Comparison of ENCODE assay signal across 8 cellular contexts in the genomic region with DNA sequence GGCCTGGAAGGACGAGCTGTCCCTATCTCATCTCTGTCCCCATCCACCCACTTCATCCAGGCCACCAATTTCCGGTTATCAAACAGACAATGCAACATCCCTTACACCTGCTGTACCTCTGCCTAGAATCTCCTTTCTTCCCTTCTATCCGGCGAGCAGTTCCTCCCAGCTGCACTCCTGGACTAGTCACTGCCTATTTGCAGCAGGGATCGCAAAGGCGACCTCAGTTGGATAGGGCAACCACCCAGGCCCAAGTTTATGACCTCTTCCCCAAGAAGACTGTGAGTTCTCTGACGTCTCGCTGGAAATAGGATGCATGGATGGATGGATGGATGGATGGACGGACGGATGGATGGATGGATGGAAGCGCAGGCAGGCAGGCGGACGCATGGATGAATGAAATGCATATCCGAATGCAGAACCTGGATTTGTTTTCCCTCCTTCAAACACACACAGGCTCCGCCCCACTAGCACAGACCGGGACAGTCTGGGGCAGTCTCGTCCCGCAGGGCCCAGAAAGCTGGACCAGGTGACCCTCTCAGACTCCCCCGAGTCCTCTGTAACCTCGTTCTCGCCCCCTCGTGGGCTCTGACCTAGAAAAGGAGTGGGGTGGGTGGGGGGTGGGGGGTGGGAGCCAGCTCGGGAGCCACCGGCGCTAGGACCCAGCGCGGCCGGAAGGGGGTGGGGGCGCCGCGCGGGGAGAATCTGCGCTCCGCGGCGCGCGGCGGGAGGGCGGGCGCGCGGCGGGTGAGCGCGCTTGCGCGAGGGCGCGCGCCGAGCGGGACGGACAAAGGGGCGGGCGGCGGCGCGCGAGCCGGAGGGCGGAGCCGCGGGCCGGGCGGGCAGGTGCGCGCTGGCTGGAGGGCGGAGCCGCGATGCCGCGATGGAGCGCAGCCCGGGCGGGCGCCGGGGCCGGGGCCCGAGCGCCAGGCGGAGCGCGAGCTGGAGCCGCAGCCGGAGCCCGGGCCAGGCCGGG. TPM values are rescaled to one million over a fixed set of nuclear protein-coding genes. Genes with fewer than 3 reads are reported as not detected.
DNase-seq lines count a peak whose midpoint lies in the region; ATAC-seq, FAIRE-seq and TF ChIP-seq lines count a peak whose summit lies in the region.

TSS of gene SBK1 (plus strand) at position 875 of the 976 bp plus-strand sequence. CDS start 24,867 bp downstream, outside the sequence.

- no peaks in the 10 kb centered on the region for H3K9me1 ChIP-seq in endothelial cell of umbilical vein (replicated peaks; ENCODE audit: control insufficient read depth, extremely low read depth, insufficient read depth, low read length)

- H3K4me1 ChIP-seq in NT2/D1 (ENCODE audit: insufficient read depth, insufficient read length), result peaks cover 11% of the 10 kb centered on the region
- H3K4me1 ChIP-seq in endothelial cell of umbilical vein (ENCODE audit: control insufficient read depth, extremely low read depth, insufficient read depth, low read length), result peaks cover 5% of the 10 kb centered on the region

- H3K9me3 ChIP-seq in NT2/D1 (ENCODE audit: insufficient read depth, low read length), result no peaks in the 10 kb centered on the region
- H3K9me3 ChIP-seq in endothelial cell of umbilical vein (replicated peaks; ENCODE audit: control insufficient read depth, insufficient read depth, low read length), result no peaks in the 10 kb centered on the region

- ATAC-seq in GM19463 (IDR thresholded peaks at IDR 0.05; ENCODE audit: unreplicated experiment), result peak; percentile 80

- H3K79me2 ChIP-seq in endothelial cell of umbilical vein (ENCODE audit: control insufficient read depth, insufficient read depth, low read length), result no peaks in the 10 kb centered on the region

- FAIRE-seq in HTR-8/SVneo (lab: Jason Lieb, UNC), result peak; percentile 68
- peak; percentile 78 for FAIRE-seq in endothelial cell of umbilical vein (lab: Jason Lieb, UNC)

- TF ChIP-seq POLR2A in endothelial cell of umbilical vein (IDR thresholded peaks at IDR 0.05; ENCODE audit: low read depth, low read length), result no peak

- no TSS peak for BruUV-seq in endothelial cell of umbilical vein (replicated peaks; lab: Mats Ljungman, UMichigan)

- peak; percentile 86 for DNase-seq in HTR-8/SVneo (ENCODE audit: insufficient read length, low spot score)
- DNase-seq in NT2/D1 (ENCODE audit: low read depth, low spot score), result no peak
- peak; percentile 83 for DNase-seq in activated CD8-positive, alpha-beta memory T cell treated with anti-CD3 and anti-CD28 coated beads, Interleukin-2, amount 50 U/mL, for 4 hours
- peak; percentile 35 for DNase-seq in endothelial cell of umbilical vein (ENCODE audit: low read depth, low spot score)
- DNase-seq in mucosa of gallbladder (ENCODE audit: low spot score), result peak; percentile 66
- DNase-seq in stimulated activated CD8-positive, alpha-beta memory T cell treated with anti-CD3 and anti-CD28 coated beads, Interleukin-4, amount 100 ng/mL, for 24 hours (ENCODE audit: low read depth), result peak; percentile 78

- intact Hi-C loops in endothelial cell of umbilical vein (cut with micrococcal nuclease), result no loop called here

- H3K4me2 ChIP-seq in endothelial cell of umbilical vein (ENCODE audit: insufficient read depth, low read length), result peak within 1 kb of the TSS; percentile 47

- H2AFZ ChIP-seq in endothelial cell of umbilical vein (ENCODE audit: low read depth, low read length), result peak within 1 kb of the TSS; percentile 81

- dilution Hi-C loops in endothelial cell of umbilical vein (cut with MboI; ENCODE audit: extremely low pct_ligation_motif_present, low sequenced_read_pairs), result no loop called here

- CTCF ChIA-PET in endothelial cell of umbilical vein (lab: Charles Lee), result interaction anchor here (0.7 to 1.3 kb wide), 3 partner anchors 11 to 25 kb away, joined by 3 read pairs; no protein-coding TSS in a partner anchor

- H3K4me3 ChIP-seq in NT2/D1 (ENCODE audit: insufficient read length, low read depth) (peak within 1 kb of the TSS; percentile 79), endothelial cell of umbilical vein (replicated peaks in 1 of 3; ENCODE audit: insufficient read depth in 1 of 3, low read depth in 1 of 3, low read length in 3 of 3) (peak within 1 kb of the TSS in 2 of 3 experiments; percentile 42 to 45)

- no peaks in the 10 kb centered on the region for H3K27me3 ChIP-seq in NT2/D1 (ENCODE audit: insufficient read depth, insufficient read length)
- H3K27me3 ChIP-seq in endothelial cell of umbilical vein (ENCODE audit: control insufficient read depth in 2 of 2, insufficient read depth in 2 of 2, low read length in 2 of 2), result peaks cover 12 to 22% of the 10 kb centered on the region in 2 experiments

- H3K27ac ChIP-seq in C4-2B (peak within 1 kb of the TSS; percentile 84), endothelial cell of umbilical vein (ENCODE audit: insufficient read depth, low read depth, low read length) (no peak within 1 kb of the TSS)

- POLR2A ChIA-PET in endothelial cell of umbilical vein (lab: Charles Lee), result no interaction called here

- no peak for TF ChIP-seq CTCF in C4-2B (conservative IDR thresholded peaks at IDR 0.05)
- no peak for TF ChIP-seq CTCF in endothelial cell of umbilical vein (IDR thresholded peaks at IDR 0.05; ENCODE audit: extremely low read depth in 1 of 2, insufficient read depth in 1 of 2, low read depth in 1 of 2, low read length in 2 of 2)

- no peaks in the 10 kb centered on the region for H4K20me1 ChIP-seq in endothelial cell of umbilical vein (replicated peaks; ENCODE audit: control insufficient read depth, extremely low read depth, insufficient read depth, low read length)

- H3K36me3 ChIP-seq in NT2/D1 (ENCODE audit: insufficient read depth, insufficient read length, low read length) (peaks cover 3% of the 10 kb centered on the region), endothelial cell of umbilical vein (ENCODE audit: control insufficient read depth in 2 of 2, extremely low read depth in 1 of 2, insufficient read depth in 2 of 2, low read length in 2 of 2) (no peaks in the 10 kb centered on the region)

- H3K9ac ChIP-seq in NT2/D1 (ENCODE audit: insufficient read length, low read depth), result peak within 1 kb of the TSS; percentile 83
- peak within 1 kb of the TSS; percentile 40 for H3K9ac ChIP-seq in endothelial cell of umbilical vein (replicated peaks; ENCODE audit: extremely low read depth, insufficient read depth, low read length)

TF ChIP-seq in endothelial cell of umbilical vein, 7 proteins besides CTCF, POLR2A, EP300 and RAD21:
- no peak for TF ChIP-seq JUN (IDR thresholded peaks at IDR 0.05; ENCODE audit: borderline replicate concordance, insufficient read depth, insufficient read length, low read depth)
- TF ChIP-seq GATA2 (IDR thresholded peaks at IDR 0.05; ENCODE audit: insufficient read depth, insufficient read length, low read depth, low read length), result no peak
- no peak for TF ChIP-seq POLR2AphosphoS5 (IDR thresholded peaks at IDR 0.05; ENCODE audit: insufficient read depth, low read depth, low read length)

RNA-seq across cellular contexts. Expression of gene SBK1, which starts in this region (rescaled TPM):
- total RNA-seq in endothelial cell of umbilical vein, result 0.51 and 0.60 TPM in 2 replicates
- 0.19 and 0.21 TPM in 2 replicates for polyA plus RNA-seq in endothelial cell of umbilical vein
- 0.14 and 0.20 TPM in 2 replicates for polyA plus RNA-seq in endothelial cell of umbilical vein (2011; cell fraction: cytosol; rRNA removed)
- polyA plus RNA-seq in endothelial cell of umbilical vein (2011; cell fraction: nucleus; rRNA removed), result 0.14 and 0.17 TPM in 2 replicates
- polyA plus RNA-seq in endothelial cell of umbilical vein (2012), result 0.20 and 0.35 TPM in 2 replicates
- 0.15 and 0.34 TPM in 2 replicates for polyA minus RNA-seq in endothelial cell of umbilical vein
- not detected for polyA minus RNA-seq in endothelial cell of umbilical vein (2011; cell fraction: cytosol; rRNA and poly(A)+ RNA removed)
- polyA minus RNA-seq in endothelial cell of umbilical vein (2011; cell fraction: nucleus; rRNA and poly(A)+ RNA removed), result 0.19 TPM in 1 of 2 replicates, not detected in the other
- total RNA-seq in mucosa of gallbladder, result 0.89 TPM

Comparison
In these comparisons a context has a peak if more than half of its experiments do, and no peak if none do; other contexts are left out.
1. Peak in DNase-seq, H3K4me3 ChIP-seq, H3K9ac ChIP-seq and H3K4me2 ChIP-seq in endothelial cell of umbilical vein; RNA of the gene not detected or under 1 TPM.
2. Peak in DNase-seq in mucosa of gallbladder; RNA of the gene not detected or under 1 TPM.